In genomic region chr17:79027274-79027924, GRCh38 we compare ENCODE assay signal across 10 cellular contexts. TPM values are rescaled to one million over a fixed set of nuclear protein-coding genes. Genes with fewer than 3 reads are reported as not detected.
DNase-seq lines count a peak whose midpoint lies in the region; ATAC-seq and TF ChIP-seq lines count a peak whose summit lies in the region.
"Had no signal": no experiment of that assay in that cellular context is flagged by ENCODE, and none has a peak within 500 bp of the region (broad histone marks: within the 10 kb centered on the region; RNA-seq: fewer than 3 reads in every experiment).

No MANE protein-coding gene starts in this region.

- WGBS in heart left ventricle, 4 donors, result 3 to 14% (median 9%) methylated on average over 8 to 10 of the region's 10 CpGs

- peaks cover 0 to 28% (median 0%) of the 10 kb centered on the region in 9 donors for H3K27me3 ChIP-seq in heart left ventricle
- peaks cover 5% of the 10 kb centered on the region for H3K27me3 ChIP-seq in rectal smooth muscle tissue (ENCODE audit: control insufficient read depth, insufficient read depth, low read length)

- intact Hi-C loops in heart left ventricle (cut with DNase I), result loop anchor here in 2 of 10 donors (10.0 kb wide), 2 partner anchors 57 to 367 kb away; no protein-coding TSS in a partner anchor

- no peak for TF ChIP-seq CTCF in C4-2B (conservative IDR thresholded peaks at IDR 0.05)
- TF ChIP-seq CTCF in heart left ventricle (IDR thresholded peaks at IDR 0.05), result no peak

- TF ChIP-seq POLR2A in heart left ventricle (IDR thresholded peaks at IDR 0.05), result peak in 1 of 2 donors; percentile 14

- no peaks in the 10 kb centered on the region for H3K9me3 ChIP-seq in heart left ventricle

- H3K9ac ChIP-seq in rectal smooth muscle tissue (ENCODE audit: low read length), result no peak overlapping the region

- ATAC-seq in heart left ventricle, result peak in 3 of 4 donors; percentile 5 to 14 (median 8)
- ATAC-seq in HG02642 (IDR thresholded peaks at IDR 0.05; ENCODE audit: poor library complexity, unreplicated experiment), result no peak
- ATAC-seq: naive thymus-derived CD4-positive, alpha-beta T cell had no signal

- H3K27ac ChIP-seq in C4-2B (0 out of 2 replicates have a peak overlapping the region, but pooled peaks have one; percentile 4), heart left ventricle (peak overlapping the region; percentile 33 to 93 (median 89)), rectal smooth muscle tissue (ENCODE audit: low read depth, low read length) (no peak overlapping the region)

- DNase-seq in SW480 (ENCODE audit: low spot score) (peak; percentile 81), heart left ventricle (peak in 3 of 5 donors; percentile 55 to 71 (median 67)), SHP77 (lab: John Stamatoyannopoulos, UW) (no peak), NCI-H1694 treated with DMSO at 0.1 percent for 48 hours (lab: John Stamatoyannopoulos, UW) (no peak), HK-2 (ENCODE audit: unreplicated experiment) (no peak)
- DNase-seq: activated effector memory CD4-positive, alpha-beta T cell treated with anti-CD3 and anti-CD28 coated beads, Interleukin-2, amount 50 U/mL, for 16 hours; naive thymus-derived CD4-positive, alpha-beta T cell had no signal

- H3K36me3 ChIP-seq in heart left ventricle (no peaks in the 10 kb centered on the region), rectal smooth muscle tissue (ENCODE audit: control insufficient read depth, insufficient read depth, low read length) (no peaks in the 10 kb centered on the region)

- H3K4me3 ChIP-seq in heart left ventricle (peak overlapping the region in 10 of 12 donors; percentile 17 to 85 (median 70)), rectal smooth muscle tissue (ENCODE audit: low read length) (peak overlapping the region; percentile 44)

- H3K4me1 ChIP-seq in heart left ventricle, result peaks cover 4 to 71% (median 60%) of the 10 kb centered on the region in 12 donors
- H3K4me1 ChIP-seq in rectal smooth muscle tissue (ENCODE audit: control insufficient read depth, insufficient read depth, low read length), result peaks cover 21% of the 10 kb centered on the region

RNA-seq across cellular contexts. Expression of gene C1QTNF1, which starts 3.4 kb away (rescaled TPM):
- 100 to 1,000 TPM in 4 of 9 donors, 10 to 100 TPM in 5; 37.0 to 406 (median 66.2) TPM for total RNA-seq in heart left ventricle
- polyA plus RNA-seq in heart left ventricle, result 100 to 1,000 TPM in 1 of 2 donors, 10 to 100 TPM in 1; 85.5 to 189 TPM
- polyA plus RNA-seq: naive thymus-derived CD4-positive, alpha-beta T cell had no signal

RNA-seq across cellular contexts. Expression of gene CANT1, which starts 17.8 kb away (rescaled TPM):
- 10 to 100 TPM; 20.4 to 43.7 (median 24.1) TPM for total RNA-seq in heart left ventricle
- 10 to 100 TPM in 1 of 2 donors, 1 to 10 TPM in 1; 5.1 to 46.2 TPM for polyA plus RNA-seq in heart left ventricle

RNA-seq across cellular contexts. Expression of gene ENGASE, which starts 47.2 kb away (rescaled TPM):
- 10 to 100 TPM in 8 of 9 donors, 1 to 10 TPM in 1; 6.2 to 42.0 (median 25.5) TPM for total RNA-seq in heart left ventricle
- polyA plus RNA-seq in heart left ventricle, result 10 to 100 TPM in 1 of 2 donors, 1 to 10 TPM in 1; 9.9 to 21.9 TPM

RNA-seq across cellular contexts. Expression of gene LGALS3BP, which starts 47.7 kb away (rescaled TPM):
- 1,000 to 10,000 TPM in 1 of 9 donors, 100 to 1,000 TPM in 8; 250 to 1,343 (median 688) TPM for total RNA-seq in heart left ventricle
- 100 to 1,000 TPM; 178 to 363 TPM for polyA plus RNA-seq in heart left ventricle

Comparison
In these comparisons a context has a peak if more than half of its experiments do, and no peak if none do; other contexts are left out.
1. DNase-seq: peak in SW480 (single experiment) and heart left ventricle (3 of 5); none in SHP77 (0 of 2), NCI-H1694 treated with DMSO at 0.1 percent for 48 hours (single experiment) and HK-2 (single experiment).